ENCODE assay signal across 22 cellular contexts in genomic region chr5:1057485-1057825, GRCh38. TPM values are rescaled to one million over a fixed set of nuclear protein-coding genes. Genes with fewer than 3 reads are reported as not detected.
"Had no signal": no experiment of that assay in that cellular context is flagged by ENCODE, and none has a peak within 500 bp of the region (broad histone marks: within the 10 kb centered on the region; RNA-seq: fewer than 3 reads in every experiment).

No MANE protein-coding gene starts in this region.

- H3K4me3 Mint-ChIP-seq: memory B cell; stimulated activated naive B cell treated with anti-CD40 and anti-IgM and Interleukin-4, amounts not matched to agents 10 μg/mL and 1 μg/mL and 100 μg/mL, for 72 hours had no signal

- H3K27ac ChIP-seq: coronary artery, heart left ventricle, lower lobe of right lung, ovary, sigmoid colon, skin epidermis, tibial artery, upper lobe of left lung, uterus had no signal

- H3K27me3 Mint-ChIP-seq: memory B cell; progenitor cell of endocrine pancreas; stimulated activated naive B cell treated with anti-CD40 and anti-IgM and Interleukin-4, amounts not matched to agents 10 μg/mL and 1 μg/mL and 100 μg/mL, for 72 hours had no signal

- H3K4me1 Mint-ChIP-seq: memory B cell; stimulated activated naive B cell treated with anti-CD40 and anti-IgM and Interleukin-4, amounts not matched to agents 10 μg/mL and 1 μg/mL and 100 μg/mL, for 72 hours had no signal

- DNase-seq: central memory CD4-positive, alpha-beta T cell; effector CD8-positive, alpha-beta T cell; foreskin melanocyte; hypothalamus; kidney glomerular epithelial cell; lower lobe of right lung; midbrain; sigmoid colon; stimulated activated CD4-positive, alpha-beta T cell treated with anti-CD3 and anti-CD28 coated beads, Interleukin-2, amount 100 ng/mL, for 24 hours; stimulated activated CD4-positive, alpha-beta T cell treated with anti-CD3 and anti-CD28 coated beads, Interleukin-4, amount 100 ng/mL, for 4 hours; stimulated activated naive B cell treated with anti-CD40 and anti-IgM and Interleukin-4, amounts not matched to agents 10 μg/mL and 1 μg/mL and 100 μg/mL, for 72 hours; tibial artery; uterus had no signal

- H3K36me3 ChIP-seq: ovary, uterus had no signal

- H3K4me1 ChIP-seq: lower lobe of right lung, sigmoid colon, tibial artery, upper lobe of left lung, uterus had no signal

- H3K27ac Mint-ChIP-seq: memory B cell; progenitor cell of endocrine pancreas; stimulated activated naive B cell treated with anti-CD40 and anti-IgM and Interleukin-4, amounts not matched to agents 10 μg/mL and 1 μg/mL and 100 μg/mL, for 72 hours had no signal

- H3K9me3 Mint-ChIP-seq: memory B cell; stimulated activated naive B cell treated with anti-CD40 and anti-IgM and Interleukin-4, amounts not matched to agents 10 μg/mL and 1 μg/mL and 100 μg/mL, for 72 hours had no signal

- ATAC-seq: heart left ventricle; left lobe of liver; lower lobe of right lung; stimulated activated naive B cell treated with anti-CD40 and anti-IgM and Interleukin-4, amounts not matched to agents 10 μg/mL and 1 μg/mL and 100 μg/mL, for 72 hours had no signal

- H3K27me3 ChIP-seq: heart left ventricle, ovary, sigmoid colon, tibial artery, upper lobe of left lung, uterus had no signal

- H3K9me3 ChIP-seq: heart left ventricle, lower lobe of right lung, ovary, sigmoid colon, tibial artery, upper lobe of left lung, uterus had no signal

- H3K4me3 ChIP-seq: coronary artery, heart left ventricle, lower lobe of right lung, ovary, sigmoid colon, skin epidermis, tibial artery, upper lobe of left lung, uterus had no signal

RNA-seq across cellular contexts. Expression of gene NKD2, which starts 48.9 kb away (rescaled TPM):
- total RNA-seq: chondrocyte had no signal
